In the genomic region with DNA sequence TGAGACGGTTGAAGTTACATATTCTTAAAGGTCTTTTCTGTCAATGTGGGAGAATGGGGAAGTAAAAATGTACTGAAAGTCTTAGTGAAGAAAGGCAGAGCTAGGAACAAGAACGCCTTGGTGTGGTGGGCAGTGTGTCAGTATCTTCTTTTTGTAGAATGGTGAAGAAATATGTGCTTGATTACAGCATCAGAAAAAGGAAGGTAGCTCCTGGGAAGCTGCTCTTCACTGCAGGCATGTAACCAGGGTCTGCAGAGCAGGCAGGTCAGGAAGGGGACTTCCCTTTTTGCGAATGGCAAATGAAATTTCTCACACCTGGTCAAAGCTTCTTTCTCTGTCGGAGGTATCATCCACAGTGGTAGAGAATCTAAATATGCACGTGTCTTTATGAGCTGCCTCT, we compare ENCODE assay signal across 19 cellular contexts.
DNase-seq lines count a peak whose midpoint lies in the region; ATAC-seq lines count a peak whose summit lies in the region.
"Had no signal": no experiment of that assay in that cellular context is flagged by ENCODE, and none has a peak within 500 bp of the region (broad histone marks: within the 10 kb centered on the region; RNA-seq: fewer than 3 reads in every experiment).

No MANE protein-coding gene starts in this region.

- H3K4me1 Mint-ChIP-seq in CD4-positive, alpha-beta memory T cell, result no peaks in the 10 kb centered on the region
- no peaks in the 10 kb centered on the region for H3K4me1 Mint-ChIP-seq in stimulated activated effector memory CD8-positive, alpha-beta T cell treated with anti-CD3 and anti-CD28 coated beads, Interleukin-12 subunit alpha, Interleukin-12 subunit beta, amount 100 ng/mL, for 72 hours

- no peak overlapping the region for H3K4me3 Mint-ChIP-seq in CD4-positive, alpha-beta memory T cell
- H3K4me3 Mint-ChIP-seq in stimulated activated effector memory CD8-positive, alpha-beta T cell treated with anti-CD3 and anti-CD28 coated beads, Interleukin-12 subunit alpha, Interleukin-12 subunit beta, amount 100 ng/mL, for 72 hours, result no peak overlapping the region
- H3K4me3 Mint-ChIP-seq: HFFc6; stimulated activated naive CD8-positive, alpha-beta T cell treated with anti-CD3 and anti-CD28 coated beads, Interleukin-15, Interleukin-2, amounts not matched to agents 100 ng/mL and 50 ng/mL, for 24 hours had no signal

- no peaks in the 10 kb centered on the region for H3K36me3 Mint-ChIP-seq in CD4-positive, alpha-beta memory T cell
- no peaks in the 10 kb centered on the region for H3K36me3 Mint-ChIP-seq in stimulated activated effector memory CD8-positive, alpha-beta T cell treated with anti-CD3 and anti-CD28 coated beads, Interleukin-12 subunit alpha, Interleukin-12 subunit beta, amount 100 ng/mL, for 72 hours

- peak; percentile 79 for DNase-seq in OCI-M1 (lab: John Stamatoyannopoulos, UW)
- no peak for DNase-seq in NCI-H2107 treated with DMSO at 0.1 percent for 48 hours (lab: John Stamatoyannopoulos, UW; ENCODE audit: unreplicated experiment)
- no peak for DNase-seq in stimulated activated CD4-positive, alpha-beta T cell treated with anti-CD3 and anti-CD28 coated beads, Interleukin-4, amount 100 ng/mL, for 24 hours
- DNase-seq in CD4-positive, alpha-beta memory T cell, result no peak
- DNase-seq in stimulated activated effector memory CD8-positive, alpha-beta T cell treated with anti-CD3 and anti-CD28 coated beads, Interleukin-12 subunit alpha, Interleukin-12 subunit beta, amount 100 ng/mL, for 72 hours (ENCODE audit: low spot score in 2 of 2), result no peak
- DNase-seq: body of pancreas; DMS79 treated with DMSO at 0.1 percent for 48 hours; effector CD4-positive, alpha-beta T cell; foreskin fibroblast; HFFc6; NCI-H1436; NCI-H774; psoas muscle; stimulated activated CD4-positive, alpha-beta T cell treated with anti-CD3 and anti-CD28 coated beads, Interleukin-2, amount 100 ng/mL, for 48 hours had no signal

- ATAC-seq in GM18858 (IDR thresholded peaks at IDR 0.05; ENCODE audit: unreplicated experiment) (peak; percentile 64), GM21528 (IDR thresholded peaks at IDR 0.05; ENCODE audit: low FRiP score, unreplicated experiment) (peak; percentile 55), HG03196 (IDR thresholded peaks at IDR 0.05; ENCODE audit: unreplicated experiment) (peak; percentile 48)
- no peak for ATAC-seq in stimulated activated effector memory CD8-positive, alpha-beta T cell treated with anti-CD3 and anti-CD28 coated beads, Interleukin-12 subunit alpha, Interleukin-12 subunit beta, amount 100 ng/mL, for 72 hours
- ATAC-seq: body of pancreas, psoas muscle had no signal

- no peaks in the 10 kb centered on the region for H3K9me3 ChIP-seq in CD4-positive, alpha-beta memory T cell (ENCODE audit: control insufficient read depth in 1 of 2, low read length in 2 of 2)
- H3K9me3 ChIP-seq: body of pancreas, psoas muscle had no signal

- POLR2A ChIA-PET in CD4-positive, alpha-beta memory T cell (lab: Charles Lee; ENCODE audit: partially characterized antibody), result no interaction called here

- H3K4me1 ChIP-seq in CD4-positive, alpha-beta memory T cell (ENCODE audit: insufficient read depth, low read length), result no peaks in the 10 kb centered on the region
- H3K4me1 ChIP-seq: body of pancreas, psoas muscle had no signal

- no peaks in the 10 kb centered on the region for H3K27me3 ChIP-seq in CD4-positive, alpha-beta memory T cell (ENCODE audit: insufficient read depth, low read length)
- H3K27me3 ChIP-seq: body of pancreas had no signal

- H3K4me3 ChIP-seq in CD4-positive, alpha-beta memory T cell (ENCODE audit: low read length in 2 of 2), result no peak overlapping the region
- H3K4me3 ChIP-seq: body of pancreas, psoas muscle, SK-N-MC had no signal

- intact Hi-C loops in CD4-positive, alpha-beta memory T cell (cut with micrococcal nuclease), result no loop called here

- peaks cover 0 to 1% of the 10 kb centered on the region in 2 donors for H3K27me3 Mint-ChIP-seq in CD4-positive, alpha-beta memory T cell
- H3K27me3 Mint-ChIP-seq: stimulated activated naive CD8-positive, alpha-beta T cell treated with anti-CD3 and anti-CD28 coated beads, Interleukin-15, Interleukin-2, amounts not matched to agents 100 ng/mL and 50 ng/mL, for 24 hours had no signal

- H3K9me3 Mint-ChIP-seq in CD4-positive, alpha-beta memory T cell, result peaks cover 0 to 18% (median 3%) of the 10 kb centered on the region in 8 donors
- peaks cover 18% of the 10 kb centered on the region for H3K9me3 Mint-ChIP-seq in stimulated activated effector memory CD8-positive, alpha-beta T cell treated with anti-CD3 and anti-CD28 coated beads, Interleukin-12 subunit alpha, Interleukin-12 subunit beta, amount 100 ng/mL, for 72 hours
- H3K9me3 Mint-ChIP-seq: stimulated activated naive CD8-positive, alpha-beta T cell treated with anti-CD3 and anti-CD28 coated beads, Interleukin-15, Interleukin-2, amounts not matched to agents 100 ng/mL and 50 ng/mL, for 24 hours had no signal

- CTCF ChIA-PET in CD4-positive, alpha-beta memory T cell (lab: Charles Lee; ENCODE audit: partially characterized antibody), result no interaction called here

- no peak overlapping the region for H3K27ac ChIP-seq in CD4-positive, alpha-beta memory T cell (ENCODE audit: low read depth, low read length)
- H3K27ac ChIP-seq: body of pancreas, psoas muscle, SK-N-MC had no signal

- H3K36me3 ChIP-seq in CD4-positive, alpha-beta memory T cell (ENCODE audit: insufficient read depth, low read length), result no peaks in the 10 kb centered on the region

- no peak overlapping the region for H3K27ac Mint-ChIP-seq in CD4-positive, alpha-beta memory T cell
- H3K27ac Mint-ChIP-seq in stimulated activated effector memory CD8-positive, alpha-beta T cell treated with anti-CD3 and anti-CD28 coated beads, Interleukin-12 subunit alpha, Interleukin-12 subunit beta, amount 100 ng/mL, for 72 hours, result no peak overlapping the region
- H3K27ac Mint-ChIP-seq: HFFc6; stimulated activated naive CD8-positive, alpha-beta T cell treated with anti-CD3 and anti-CD28 coated beads, Interleukin-15, Interleukin-2, amounts not matched to agents 100 ng/mL and 50 ng/mL, for 24 hours had no signal
